ENCODE assay signal across 1 cellular context in genomic region chr13:44489751-44490150, GRCh38.
TF ChIP-seq lines count a peak whose summit lies in the region.

No MANE protein-coding gene starts in this region.

TF ChIP-seq in WTC11, 78 proteins besides CTCF, POLR2A, EP300 and RAD21:
- TF ChIP-seq ATF3 (CRISPR knock-in tag; conservative IDR thresholded peaks at IDR 0.05): no peak
- TF ChIP-seq ETV6 (CRISPR knock-in tag; IDR thresholded peaks at IDR 0.05): no peak
